13 cellular contexts compared by ENCODE assay signal in the genomic region with DNA sequence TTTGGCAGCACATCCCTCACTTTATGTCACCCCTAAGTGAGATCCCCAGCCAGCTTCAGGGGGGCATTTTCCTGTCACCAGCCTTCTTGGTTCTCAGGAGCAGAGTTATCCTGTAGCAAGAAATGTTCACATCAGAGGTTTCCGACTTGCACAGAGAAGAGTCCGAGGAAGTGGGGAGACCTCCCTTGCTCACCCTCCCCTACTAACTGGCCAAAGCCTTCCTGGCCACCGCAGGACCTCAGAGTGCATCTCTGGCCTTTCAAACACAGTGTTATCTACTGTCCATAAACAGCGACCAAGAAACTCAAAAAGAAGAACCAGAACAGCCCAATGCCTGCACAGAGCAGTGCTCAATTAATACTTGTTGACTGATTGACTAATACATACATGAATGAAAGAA.
"Had no signal": no experiment of that assay in that cellular context is flagged by ENCODE, and none has a peak within 500 bp of the region (broad histone marks: within the 10 kb centered on the region; RNA-seq: fewer than 3 reads in every experiment).

No MANE protein-coding gene starts in this region.

- H3K4me1 ChIP-seq: parathyroid adenoma had no signal

- H3K27ac ChIP-seq: epithelial cell of prostate, hepatocyte, parathyroid adenoma, tibial artery had no signal

- H3K9ac ChIP-seq: parathyroid adenoma had no signal

- H3K36me3 ChIP-seq: tibial artery had no signal

- H3K9me3 ChIP-seq: tibial artery had no signal

- FAIRE-seq: kidney had no signal

- ATAC-seq: activated CD4-positive, alpha-beta T cell treated with anti-CD3 and anti-CD28 coated beads for 36 hours; naive thymus-derived CD4-positive, alpha-beta T cell; stimulated activated memory B cell treated with anti-CD40 and anti-IgM and Interleukin-4, amounts not matched to agents 10 μg/mL and 1 μg/mL and 100 μg/mL, for 72 hours; T-helper 17 cell had no signal

- H3K4me2 ChIP-seq: hepatocyte had no signal

- H3K27me3 ChIP-seq: tibial artery had no signal

- H3K4me3 ChIP-seq: hepatocyte, tibial artery had no signal

- DNase-seq: activated CD4-positive, alpha-beta memory T cell treated with anti-CD3 and anti-CD28 coated beads, Interleukin-2, amount 10 ng/mL, durations not matched to agents 7 days and 5 days; activated CD4-positive, alpha-beta T cell treated with anti-CD3 and anti-CD28 coated beads for 36 hours; activated gamma-delta T cell treated with Interleukin-2 at 50 U/mL for 16 hours; activated naive CD8-positive, alpha-beta T cell treated with anti-CD3 and anti-CD28 coated beads, Interleukin-2, amount 10 ng/mL, durations not matched to agents 7 days and 5 days; kidney; midbrain; naive thymus-derived CD4-positive, alpha-beta T cell; T-helper 17 cell; tibial artery had no signal

- H3K79me2 ChIP-seq: hepatocyte, parathyroid adenoma had no signal

- H2AFZ ChIP-seq: hepatocyte, parathyroid adenoma had no signal
